In genomic region chrX:68433981-68434299, GRCh38 we compare ENCODE assay signal across 10 cellular contexts. TPM values are rescaled to one million over a fixed set of nuclear protein-coding genes. Genes with fewer than 3 reads are reported as not detected.
A peak's percentile ranks its signal among the peaks of the same experiment; 100 is the strongest.
DNase-seq lines count a peak whose midpoint lies in the region; ATAC-seq, FAIRE-seq and TF ChIP-seq lines count a peak whose summit lies in the region.
"Had no signal": no experiment of that assay in that cellular context is flagged by ENCODE, and none has a peak within 500 bp of the region (broad histone marks: within the 10 kb centered on the region; RNA-seq: fewer than 3 reads in every experiment).

No MANE protein-coding gene starts in this region.

- TF ChIP-seq POLR2A in upper lobe of left lung (IDR thresholded peaks at IDR 0.05) = no peak

- H3K36me3 ChIP-seq in bronchial epithelial cell (ENCODE audit: control insufficient read depth, insufficient read depth, low read length) (no peaks in the 10 kb centered on the region), mesodermal cell (ENCODE audit: control insufficient read depth, insufficient read depth, low read length) (no peaks in the 10 kb centered on the region), upper lobe of left lung (no peaks in the 10 kb centered on the region)

- no peaks in the 10 kb centered on the region for H3K4me1 ChIP-seq in mesodermal cell (ENCODE audit: control insufficient read depth, insufficient read depth, low read length, poor library complexity, severe bottlenecking)
- H3K4me1 ChIP-seq in upper lobe of left lung = peaks cover 0 to 6% (median 2%) of the 10 kb centered on the region in 4 donors

- WGBS in mesodermal cell (ENCODE audit: insufficient coverage in 2 of 2), 2 experiments = 0% methylated on average over 4 to 10 of the region's 13 CpGs
- WGBS in upper lobe of left lung, 2 donors = 4 to 26% methylated on average over 5 to 13 of the region's 13 CpGs

- H3K27me3 ChIP-seq in bronchial epithelial cell (ENCODE audit: control insufficient read depth, insufficient read depth, low read length) = no peaks in the 10 kb centered on the region
- no peaks in the 10 kb centered on the region for H3K27me3 ChIP-seq in upper lobe of left lung

- ATAC-seq in upper lobe of left lung (ENCODE audit: low FRiP score in 2 of 2) (no peak), HG02884 (IDR thresholded peaks at IDR 0.05; ENCODE audit: unreplicated experiment) (no peak), GM18868 (IDR thresholded peaks at IDR 0.05; ENCODE audit: unreplicated experiment) (no peak)

- H3K4me3 ChIP-seq in bronchial epithelial cell (ENCODE audit: low read depth, low read length) = peak overlapping the region; percentile 53
- peak overlapping the region; percentile 48 for H3K4me3 ChIP-seq in mesodermal cell (ENCODE audit: extremely low read depth, insufficient read depth, low read length, poor library complexity, severe bottlenecking)
- H3K4me3 ChIP-seq in upper lobe of left lung = peak overlapping the region; percentile 33 to 71 (median 54)

- CTCF ChIA-PET in activated naive CD4-positive, alpha-beta T cell treated with anti-CD3 and anti-CD28 coated beads, Interleukin-2, amount 10 ng/mL, durations not matched to agents 7 days and 5 days (lab: Charles Lee) = interaction anchor here (0.6 kb wide), 1 partner anchor 237 kb away, joined by 3 read pairs; no protein-coding TSS in a partner anchor

- no peak for TF ChIP-seq CTCF in bronchial epithelial cell (IDR thresholded peaks at IDR 0.05; ENCODE audit: insufficient read depth, low read length, severe bottlenecking)
- no peak for TF ChIP-seq CTCF in upper lobe of left lung (IDR thresholded peaks at IDR 0.05)

- no peak overlapping the region for H3K27ac Mint-ChIP-seq in activated naive CD4-positive, alpha-beta T cell treated with anti-CD3 and anti-CD28 coated beads, Interleukin-2, amount 10 ng/mL, durations not matched to agents 7 days and 5 days

- H3K36me3 Mint-ChIP-seq in activated naive CD4-positive, alpha-beta T cell treated with anti-CD3 and anti-CD28 coated beads, Interleukin-2, amount 10 ng/mL, durations not matched to agents 7 days and 5 days = no peaks in the 10 kb centered on the region

- FAIRE-seq in bronchial epithelial cell (lab: Jason Lieb, UNC) = no peak

- no peaks in the 10 kb centered on the region for H3K9me3 ChIP-seq in mesodermal cell (ENCODE audit: control insufficient read depth, low read length)
- no peaks in the 10 kb centered on the region for H3K9me3 ChIP-seq in upper lobe of left lung

- peak overlapping the region; percentile 54 for H3K4me3 Mint-ChIP-seq in activated naive CD4-positive, alpha-beta T cell treated with anti-CD3 and anti-CD28 coated beads, Interleukin-2, amount 10 ng/mL, durations not matched to agents 7 days and 5 days

- no peak for DNase-seq in activated naive CD4-positive, alpha-beta T cell treated with anti-CD3 and anti-CD28 coated beads, Interleukin-2, amount 10 ng/mL, durations not matched to agents 7 days and 5 days
- no peak for DNase-seq in activated naive CD4-positive, alpha-beta T cell treated with Interleukin-2 at 50 U/mL for 16 hours
- no peak for DNase-seq in bronchial epithelial cell (ENCODE audit: low read depth)
- DNase-seq in upper lobe of left lung = no peak
- no peak for DNase-seq in NCI-H146 treated with DMSO at 0.1 percent for 48 hours (lab: John Stamatoyannopoulos, UW; ENCODE audit: unreplicated experiment)
- DNase-seq: DMS 273 treated with DMSO at 0.1 percent for 48 hours; stimulated activated CD4-positive, alpha-beta T cell treated with anti-CD3 and anti-CD28 coated beads, Interleukin-4, amount 100 ng/mL, for 24 hours had no signal

- no peak for TF ChIP-seq EP300 in upper lobe of left lung (IDR thresholded peaks at IDR 0.05)

- H3K27ac ChIP-seq in mesodermal cell (ENCODE audit: low read depth, low read length, severe bottlenecking) = no peak overlapping the region
- H3K27ac ChIP-seq in upper lobe of left lung = peak overlapping the region; percentile 75 to 87 (median 84)

- no peaks in the 10 kb centered on the region for H3K9me3 Mint-ChIP-seq in activated naive CD4-positive, alpha-beta T cell treated with anti-CD3 and anti-CD28 coated beads, Interleukin-2, amount 10 ng/mL, durations not matched to agents 7 days and 5 days

- peaks cover 63% of the 10 kb centered on the region for H3K27me3 Mint-ChIP-seq in activated naive CD4-positive, alpha-beta T cell treated with anti-CD3 and anti-CD28 coated beads, Interleukin-2, amount 10 ng/mL, durations not matched to agents 7 days and 5 days

- peaks cover 8% of the 10 kb centered on the region for H3K4me1 Mint-ChIP-seq in activated naive CD4-positive, alpha-beta T cell treated with anti-CD3 and anti-CD28 coated beads, Interleukin-2, amount 10 ng/mL, durations not matched to agents 7 days and 5 days

RNA-seq across cellular contexts. Expression of gene OPHN1, which starts 0.6 kb away (rescaled TPM):
- 3.2 and 4.6 TPM in 2 replicates for total RNA-seq in bronchial epithelial cell
- 2.0 TPM for polyA plus RNA-seq in mesodermal cell (2013, experiment 1 of 2)
- polyA plus RNA-seq in mesodermal cell (2013, experiment 2 of 2) = 3.4 TPM
- 10 to 100 TPM; 10.0 to 40.9 (median 10.8) TPM for total RNA-seq in upper lobe of left lung
